In the genomic region with DNA sequence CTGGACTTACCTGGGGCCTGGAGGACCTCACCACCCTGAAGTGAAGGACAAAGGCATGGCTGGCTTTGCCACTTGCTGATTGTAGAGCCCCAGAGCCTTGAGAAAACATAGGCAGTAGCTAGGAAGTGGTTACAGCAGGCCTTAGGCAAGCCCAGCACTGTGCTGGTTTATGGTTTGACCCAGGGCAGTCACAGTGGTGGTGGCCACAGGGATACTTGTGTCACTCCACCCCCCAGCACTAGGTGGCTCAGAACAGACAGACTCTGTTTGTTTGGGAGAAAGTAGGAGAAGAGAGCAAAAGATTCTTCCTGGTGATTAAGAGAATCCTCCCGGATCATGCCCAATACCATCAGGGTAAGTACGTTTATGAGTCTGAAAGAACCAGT, we compare ENCODE assay signal across 15 cellular contexts. TPM values are rescaled to one million over a fixed set of nuclear protein-coding genes. Genes with fewer than 3 reads are reported as not detected.
A peak's percentile ranks its signal among the peaks of the same experiment; 100 is the strongest.
DNase-seq lines count a peak whose midpoint lies in the region; ATAC-seq and TF ChIP-seq lines count a peak whose summit lies in the region.
"Had no signal": no experiment of that assay in that cellular context is flagged by ENCODE, and none has a peak within 500 bp of the region (broad histone marks: within the 10 kb centered on the region; RNA-seq: fewer than 3 reads in every experiment).

No MANE protein-coding gene starts in this region.

- H3K36me3 ChIP-seq in upper lobe of left lung, result no peaks in the 10 kb centered on the region
- H3K36me3 ChIP-seq: suprapubic skin had no signal

- H3K27ac ChIP-seq in upper lobe of left lung, result no peak overlapping the region
- H3K27ac ChIP-seq: suprapubic skin had no signal

- ATAC-seq in GM21390 (IDR thresholded peaks at IDR 0.05; ENCODE audit: unreplicated experiment) (peak; percentile 17), HG02588 (IDR thresholded peaks at IDR 0.05; ENCODE audit: unreplicated experiment) (no peak), upper lobe of left lung (ENCODE audit: low FRiP score in 2 of 2) (no peak)

- no peak overlapping the region for H3K4me3 ChIP-seq in foreskin fibroblast (ENCODE audit: low read depth in 1 of 2, low read length in 2 of 2)
- H3K4me3 ChIP-seq in upper lobe of left lung, result no peak overlapping the region
- H3K4me3 ChIP-seq: suprapubic skin had no signal

- peak; percentile 49 for DNase-seq in EH (ENCODE audit: low read depth)
- DNase-seq in HT1080 (ENCODE audit: low read depth), result peak; percentile 26
- peak; percentile 18 to 28 for DNase-seq in foreskin fibroblast
- no peak for DNase-seq in epidermal melanocyte (ENCODE audit: insufficient read length, low spot score)
- DNase-seq in NCI-H82 treated with DMSO at 0.1 percent for 48 hours (lab: John Stamatoyannopoulos, UW; ENCODE audit: unreplicated experiment), result no peak
- DNase-seq in upper lobe of left lung, result no peak
- DNase-seq: activated effector memory CD4-positive, alpha-beta T cell treated with Interleukin-2 at 50 U/mL for 16 hours; Calu3; NCI-H1092 treated with DMSO at 0.1 percent for 48 hours; NCI-H446; right cardiac atrium; stimulated activated CD4-positive, alpha-beta T cell treated with anti-CD3 and anti-CD28 coated beads, Interleukin-1b, Interleukin-23, amount 100 ng/mL, for 48 hours had no signal

- no peak for TF ChIP-seq CTCF in foreskin fibroblast (IDR thresholded peaks at IDR 0.05; ENCODE audit: low read depth, low read length)
- no peak for TF ChIP-seq CTCF in upper lobe of left lung (IDR thresholded peaks at IDR 0.05)

- no peaks in the 10 kb centered on the region for H3K9me3 ChIP-seq in upper lobe of left lung
- H3K9me3 ChIP-seq: suprapubic skin had no signal

- H3K4me1 ChIP-seq in upper lobe of left lung, result no peaks in the 10 kb centered on the region
- H3K4me1 ChIP-seq: suprapubic skin had no signal

- TF ChIP-seq EP300 in upper lobe of left lung (IDR thresholded peaks at IDR 0.05), result no peak

- H3K27me3 ChIP-seq in upper lobe of left lung, result no peaks in the 10 kb centered on the region
- H3K27me3 ChIP-seq: suprapubic skin had no signal

- 92 to 100% methylated on average over 2 of the region's 2 CpGs for WGBS in upper lobe of left lung, 2 donors

- TF ChIP-seq POLR2A in upper lobe of left lung (IDR thresholded peaks at IDR 0.05), result no peak

RNA-seq across cellular contexts. Expression of a gene that starts 13.2 kb away (rescaled TPM):
- 5.3 and 5.6 TPM in 2 replicates for total RNA-seq in HT1080 (2014; rRNA removed; shearing (Covaris generic))
- 2.0 and 2.5 TPM in 2 replicates for polyA plus RNA-seq in HT1080 (2015; cell fraction: cytosol; rRNA removed)
- 9.4 and 11.4 TPM in 2 replicates for polyA plus RNA-seq in HT1080 (2015; cell fraction: nucleus; rRNA removed)
- 100 to 1,000 TPM in 3 of 6 donors, 10 to 100 TPM in 3; 22.0 to 209 (median 115) TPM for total RNA-seq in upper lobe of left lung

Comparison
In these comparisons a context has a peak if more than half of its experiments do, and no peak if none do; other contexts are left out.
1. DNase-seq: peak in EH (single experiment), HT1080 (single experiment) and foreskin fibroblast (2 of 2); none in epidermal melanocyte (single experiment), NCI-H82 treated with DMSO at 0.1 percent for 48 hours (single experiment) and upper lobe of left lung (0 of 2).